Comparison of ENCODE assay signal across 12 cellular contexts in the genomic region with DNA sequence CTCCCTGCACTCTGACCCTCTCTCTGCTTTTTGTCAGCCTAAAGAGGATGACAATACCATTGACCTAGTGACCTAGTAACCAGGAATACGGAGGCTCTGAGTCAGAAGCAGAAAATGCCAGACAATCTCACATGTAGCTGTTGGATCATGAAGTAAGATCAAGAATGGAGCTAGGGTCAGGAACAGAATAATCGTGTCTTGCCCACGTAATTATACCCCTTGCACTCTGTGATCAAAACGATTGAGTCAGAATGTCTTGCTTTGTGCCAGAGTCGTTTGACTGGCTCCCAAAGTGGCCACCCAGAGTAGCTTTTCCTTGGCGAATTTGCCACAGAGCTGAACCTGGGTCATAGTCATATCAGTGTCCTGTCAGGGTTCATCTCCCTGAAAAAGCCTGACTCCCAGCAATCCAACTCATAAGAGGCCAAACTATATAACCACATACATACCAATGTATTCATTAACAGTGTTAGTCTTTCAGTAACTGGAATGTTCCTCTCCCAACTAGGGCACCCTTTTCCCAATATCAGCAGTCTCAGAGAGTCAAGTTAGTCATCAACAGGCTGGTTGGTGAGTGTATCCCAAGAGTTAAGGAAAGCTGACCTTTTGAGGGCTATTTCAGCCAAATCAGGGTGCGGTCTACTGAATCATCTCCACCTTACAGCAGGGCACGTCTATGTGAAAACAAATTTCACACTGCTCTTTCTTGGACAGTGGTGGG. TPM values are rescaled to one million over a fixed set of nuclear protein-coding genes. Genes with fewer than 3 reads are reported as not detected.
DNase-seq lines count a peak whose midpoint lies in the region; ATAC-seq, FAIRE-seq and TF ChIP-seq lines count a peak whose summit lies in the region.
"Had no signal": no experiment of that assay in that cellular context is flagged by ENCODE, and none has a peak within 500 bp of the region (broad histone marks: within the 10 kb centered on the region; RNA-seq: fewer than 3 reads in every experiment).

No MANE protein-coding gene starts in this region.

- H3K27me3 ChIP-seq in bronchial epithelial cell (ENCODE audit: control insufficient read depth, insufficient read depth, low read length) (no peaks in the 10 kb centered on the region), HepG2 (ENCODE audit: control insufficient read depth in 1 of 2, insufficient read depth in 2 of 2, low read length in 2 of 2) (no peaks in the 10 kb centered on the region)
- H3K27me3 ChIP-seq: BLaER1 had no signal

- FAIRE-seq in HTR-8/SVneo (lab: Jason Lieb, UNC): no peak
- FAIRE-seq in bronchial epithelial cell (lab: Jason Lieb, UNC): no peak
- FAIRE-seq in HepG2 (lab: Jason Lieb, UNC): no peak

- no TSS peak for BruUV-seq in HepG2 (replicated peaks; lab: Mats Ljungman, UMichigan)

- no peak for TF ChIP-seq POLR2A in HepG2 (IDR thresholded peaks at IDR 0.05; ENCODE audit: insufficient read depth in 1 of 2, low read depth in 2 of 2, low read length in 2 of 2)

- H3K9ac ChIP-seq in HepG2 (ENCODE audit: insufficient read depth, low read depth, low read length): no peak overlapping the region
- H3K9ac ChIP-seq: BLaER1 had no signal

- peak overlapping the region; percentile 38 for H3K4me2 ChIP-seq in HepG2 (ENCODE audit: low read depth, low read length)
- H3K4me2 ChIP-seq: BLaER1 had no signal

- CTCF ChIA-PET in AG04449 (lab: Yijun Ruan, JAX): no interaction called here
- CTCF ChIA-PET in HepG2 (lab: Yijun Ruan, JAX; ENCODE audit: low intra/inter-chr PET ratio, low total read pairs): no interaction called here

- no peaks in the 10 kb centered on the region for H3K79me2 ChIP-seq in HepG2 (ENCODE audit: insufficient read depth, low read length)

- no peaks in the 10 kb centered on the region for H4K20me1 ChIP-seq in HepG2 (ENCODE audit: insufficient read depth, low read length)
- H4K20me1 ChIP-seq: BLaER1 had no signal

- TF ChIP-seq RAD21 in HepG2 (CRISPR knock-in tag; IDR thresholded peaks at IDR 0.05): no peak

- DNase-seq in AG04449 (ENCODE audit: low read depth, low spot score) (peak; percentile 69), HTR-8/SVneo (ENCODE audit: insufficient read length, low spot score) (peak; percentile 54), bronchial epithelial cell (ENCODE audit: low read depth) (peak; percentile 95), HepG2 (ENCODE audit: low spot score) (peak; percentile 47), anterior cingulate cortex (lab: John Stamatoyannopoulos, UW) (no peak)
- no peak for DNase-seq in activated CD4-positive, alpha-beta T cell treated with anti-CD3 and anti-CD28 coated beads, Interleukin-2, amount 50 U/mL, for 1 hour
- DNase-seq: NCI-H187, nucleus accumbens had no signal

- no peak overlapping the region for H3K27ac ChIP-seq in HepG2 (ENCODE audit: extremely low read length, insufficient read depth, low read length)
- H3K27ac ChIP-seq: BLaER1, VCaP had no signal

- no peaks in the 10 kb centered on the region for H3K9me3 ChIP-seq in HepG2 (ENCODE audit: low read length)
- H3K9me3 ChIP-seq: BLaER1 had no signal

- POLR2A ChIA-PET in AG04449 (lab: Yijun Ruan, JAX) (interaction anchor here (0.7 to 1.7 kb wide), 3 partner anchors 21 to 36 kb away, joined by 3 read pairs; no protein-coding TSS in a partner anchor), HepG2 (lab: Yijun Ruan, JAX) (no interaction called here)

- ATAC-seq in HepG2 (peak; percentile 37), GM18858 (IDR thresholded peaks at IDR 0.05; ENCODE audit: unreplicated experiment) (no peak), GM19452 (IDR thresholded peaks at IDR 0.05; ENCODE audit: unreplicated experiment) (no peak)

- H3K4me3 ChIP-seq in AG04449 (ENCODE audit: low read depth, low read length): no peak overlapping the region
- no peak overlapping the region for H3K4me3 ChIP-seq in bronchial epithelial cell (ENCODE audit: low read depth, low read length)
- H3K4me3 ChIP-seq in HepG2 (replicated peaks in 1 of 3; ENCODE audit: insufficient read depth in 1 of 3, low read depth in 2 of 3, low read length in 3 of 3): no peak overlapping the region
- H3K4me3 ChIP-seq: BLaER1 had no signal

- H3K4me1 ChIP-seq in HepG2 (ENCODE audit: insufficient read depth, low read length): peaks cover 68% of the 10 kb centered on the region

- WGBS in HepG2 (ENCODE audit: low lambda C conversion rate): 10% methylated on average over 7 of the region's 8 CpGs

- H3K36me3 ChIP-seq in bronchial epithelial cell (ENCODE audit: control insufficient read depth, insufficient read depth, low read length) (no peaks in the 10 kb centered on the region), HepG2 (replicated peaks in 1 of 2; ENCODE audit: control insufficient read depth in 1 of 2, insufficient read depth in 2 of 2, low read length in 2 of 2) (no peaks in the 10 kb centered on the region)
- H3K36me3 ChIP-seq: BLaER1 had no signal

- intact Hi-C loops in HepG2 (cut with micrococcal nuclease; ENCODE audit: unreplicated experiment): no loop called here

- no peak overlapping the region for H2AFZ ChIP-seq in HepG2 (ENCODE audit: low read length)

- no peak for TF ChIP-seq EP300 in HepG2 (IDR thresholded peaks at IDR 0.05; ENCODE audit: low read depth in 2 of 2, low read length in 2 of 2)
- TF ChIP-seq EP300 in HepG2 (CRISPR knock-in tag; IDR thresholded peaks at IDR 0.05; ENCODE audit: borderline replicate concordance): no peak

- in situ Hi-C loops in HepG2 (cut with HindIII; ENCODE audit: extremely low pct_ligation_motif_present, low pct_unique_long_range_greater_than_20kb): no loop called here

- no peak for TF ChIP-seq CTCF in AG04449 (IDR thresholded peaks at IDR 0.05; ENCODE audit: insufficient read depth, low read length, missing control alignments)
- no peak for TF ChIP-seq CTCF in bronchial epithelial cell (IDR thresholded peaks at IDR 0.05; ENCODE audit: insufficient read depth, low read length, severe bottlenecking)
- TF ChIP-seq CTCF in HepG2 (CRISPR knock-in tag; IDR thresholded peaks at IDR 0.05): no peak

TF ChIP-seq in HepG2, 621 proteins besides CTCF, POLR2A, EP300 and RAD21 (continues in another document):
- TF ChIP-seq, protein P1, sequence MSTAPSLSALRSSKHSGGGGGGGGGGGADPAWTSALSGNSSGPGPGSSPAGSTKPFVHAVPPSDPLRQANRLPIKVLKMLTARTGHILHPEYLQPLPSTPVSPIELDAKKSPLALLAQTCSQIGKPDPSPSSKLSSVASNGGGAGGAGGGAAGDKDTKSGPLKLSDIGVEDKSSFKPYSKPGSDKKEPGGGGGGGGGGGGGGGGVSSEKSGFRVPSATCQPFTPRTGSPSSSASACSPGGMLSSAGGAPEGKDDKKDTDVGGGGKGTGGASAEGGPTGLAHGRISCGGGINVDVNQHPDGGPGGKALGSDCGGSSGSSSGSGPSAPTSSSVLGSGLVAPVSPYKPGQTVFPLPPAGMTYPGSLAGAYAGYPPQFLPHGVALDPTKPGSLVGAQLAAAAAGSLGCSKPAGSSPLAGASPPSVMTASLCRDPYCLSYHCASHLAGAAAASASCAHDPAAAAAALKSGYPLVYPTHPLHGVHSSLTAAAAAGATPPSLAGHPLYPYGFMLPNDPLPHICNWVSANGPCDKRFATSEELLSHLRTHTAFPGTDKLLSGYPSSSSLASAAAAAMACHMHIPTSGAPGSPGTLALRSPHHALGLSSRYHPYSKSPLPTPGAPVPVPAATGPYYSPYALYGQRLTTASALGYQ (CRISPR knock-in tag; IDR thresholded peaks at IDR 0.05): no peak
- TF ChIP-seq KLF9 (CRISPR knock-in tag; IDR thresholded peaks at IDR 0.05; ENCODE audit: low read depth) (no peak), PPARG (CRISPR knock-in tag; conservative IDR thresholded peaks at IDR 0.05) (peak; percentile 51), ZZZ3 (CRISPR knock-in tag; IDR thresholded peaks at IDR 0.05; ENCODE audit: borderline replicate concordance) (no peak), SKIL (CRISPR knock-in tag; IDR thresholded peaks at IDR 0.05; ENCODE audit: borderline replicate concordance) (no peak)

RNA-seq across cellular contexts. Expression of gene CDV3, which starts 5.0 kb away (rescaled TPM):
- total RNA-seq in bronchial epithelial cell: 178 and 232 TPM in 2 replicates
- 145 and 190 TPM in 2 replicates for total RNA-seq in HepG2 (2016; rRNA removed; fragmentation: Illumina TruSeq; extraction: Trizol)
- 29.7 and 31.6 TPM in 2 replicates for total RNA-seq in HepG2 (2016; cell fraction: cytosol; rRNA removed; fragmentation: Illumina TruSeq; extraction: Trizol; ENCODE audit: low read depth)
- total RNA-seq in HepG2 (2016; cell fraction: insoluble cytoplasmic fraction; rRNA removed; fragmentation: Illumina TruSeq; extraction: Trizol): 140 and 167 TPM in 2 replicates
- total RNA-seq in HepG2 (2016; cell fraction: membrane; rRNA removed; fragmentation: Illumina TruSeq; extraction: Trizol): 96.9 and 108 TPM in 2 replicates
- total RNA-seq in HepG2 (2016; cell fraction: nucleus; rRNA removed; fragmentation: Illumina TruSeq; extraction: Trizol): 70.3 and 72.0 TPM in 2 replicates
- polyA plus RNA-seq in HepG2 (2011; rRNA removed): 44.9 and 46.6 TPM in 2 replicates
- 20.0 and 35.2 TPM in 2 replicates for polyA plus RNA-seq in HepG2 (2011; cell fraction: cytosol; rRNA removed)
- 11.8 and 17.9 TPM in 2 replicates for polyA plus RNA-seq in HepG2 (2011; cell fraction: nucleus; rRNA removed)
- polyA plus RNA-seq in HepG2 (2012): 98.7 and 98.9 TPM in 2 replicates
- polyA plus RNA-seq in HepG2 (2016; cell fraction: cytosol; fragmentation: Illumina TruSeq; extraction: Trizol; ENCODE audit: low read depth): 29.7 and 32.6 TPM in 2 replicates
- 154 TPM in 2 replicates for polyA plus RNA-seq in HepG2 (2016; cell fraction: insoluble cytoplasmic fraction; fragmentation: Illumina TruSeq; extraction: Trizol; ENCODE audit: low read depth)
- 62.3 and 67.4 TPM in 2 replicates for polyA plus RNA-seq in HepG2 (2016; cell fraction: membrane; fragmentation: Illumina TruSeq; extraction: Trizol; ENCODE audit: low read depth)
- 72.4 and 78.4 TPM in 2 replicates for polyA plus RNA-seq in HepG2 (2016; cell fraction: nucleus; fragmentation: Illumina TruSeq; extraction: Trizol; ENCODE audit: insufficient read depth, low read depth)
- 25.2 and 41.8 TPM in 2 replicates for polyA minus RNA-seq in HepG2 (2011; rRNA and poly(A)+ RNA removed; ENCODE audit: low replicate concordance)
- 46.6 and 59.2 TPM in 2 replicates for polyA minus RNA-seq in HepG2 (2011; cell fraction: cytosol; rRNA and poly(A)+ RNA removed)
- 35.8 and 50.4 TPM in 2 replicates for polyA minus RNA-seq in HepG2 (2011; cell fraction: nucleus; rRNA and poly(A)+ RNA removed)

Comparison
In these comparisons a context has a peak if more than half of its experiments do, and no peak if none do; other contexts are left out.
1. DNase-seq: peak in AG04449 (single experiment), HTR-8/SVneo (single experiment), bronchial epithelial cell (single experiment) and HepG2 (single experiment); none in activated CD4-positive, alpha-beta T cell treated with anti-CD3 and anti-CD28 coated beads, Interleukin-2, amount 50 U/mL, for 1 hour (single experiment) and anterior cingulate cortex (0 of 58).